In the genomic region with DNA sequence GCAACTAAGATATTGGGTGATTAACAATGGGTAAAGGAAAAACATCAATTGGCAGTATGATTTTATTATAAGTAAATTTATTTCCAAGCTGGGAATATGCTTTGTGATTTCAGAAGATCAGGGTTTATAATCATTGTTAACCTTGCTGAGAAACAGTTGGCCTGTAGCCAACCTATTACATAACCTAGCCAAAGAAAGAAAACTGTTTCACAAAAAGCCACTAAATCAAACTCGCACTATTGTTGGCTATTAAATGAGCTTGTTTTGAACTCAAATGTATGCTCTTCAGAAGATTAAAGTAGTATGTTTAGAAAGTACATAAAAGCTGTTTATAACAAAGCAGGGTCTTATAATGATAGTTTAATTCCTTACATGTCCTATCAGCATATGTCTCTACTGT, we compare ENCODE assay signal across 10 cellular contexts.
DNase-seq lines count a peak whose midpoint lies in the region; ATAC-seq and TF ChIP-seq lines count a peak whose summit lies in the region.
"Had no signal": no experiment of that assay in that cellular context is flagged by ENCODE, and none has a peak within 500 bp of the region (broad histone marks: within the 10 kb centered on the region; RNA-seq: fewer than 3 reads in every experiment).

No MANE protein-coding gene starts in this region.

- H3K36me3 ChIP-seq in prostate gland = no peaks in the 10 kb centered on the region

- no peak for TF ChIP-seq CTCF in cardiac fibroblast (IDR thresholded peaks at IDR 0.05; ENCODE audit: low read depth, low read length)
- no peak for TF ChIP-seq CTCF in prostate gland (IDR thresholded peaks at IDR 0.05)

- H3K4me1 ChIP-seq in prostate gland (replicated peaks) = no peaks in the 10 kb centered on the region

- no peaks in the 10 kb centered on the region for H3K27me3 ChIP-seq in prostate gland (replicated peaks; ENCODE audit: insufficient read depth)

- no peak overlapping the region for H3K27ac ChIP-seq in prostate gland
- H3K27ac ChIP-seq: 22Rv1 had no signal

- no peaks in the 10 kb centered on the region for H3K9me3 ChIP-seq in prostate gland

- ATAC-seq in HG03108 (IDR thresholded peaks at IDR 0.05; ENCODE audit: unreplicated experiment) = no peak

- intact Hi-C loops in prostate gland (cut with DNase I) = no loop called here

- H3K4me3 ChIP-seq in cardiac fibroblast (replicated peaks in 1 of 2; ENCODE audit: low read depth in 2 of 2, low read length in 2 of 2) (no peak overlapping the region), prostate gland (no peak overlapping the region)

- 0% methylated on average over 1 of the region's 1 CpG for WGBS in prostate gland

- no peak for TF ChIP-seq POLR2A in prostate gland (IDR thresholded peaks at IDR 0.05)

- DNase-seq in NCI-H1092 treated with DMSO at 0.1 percent for 48 hours (lab: John Stamatoyannopoulos, UW) (peak; percentile 39), NCI-H1092 (lab: John Stamatoyannopoulos, UW) (no peak), NCI-H2107 (lab: John Stamatoyannopoulos, UW) (peak; percentile 20), cardiac fibroblast (ENCODE audit: low read depth in 2 of 2) (peak; percentile 62 to 71), pulmonary artery endothelial cell (ENCODE audit: low read depth, low spot score) (peak; percentile 32), H4 (ENCODE audit: low spot score) (no peak), prostate gland (ENCODE audit: low spot score) (no peak)
- DNase-seq: natural killer cell had no signal

Comparison
In these comparisons a context has a peak if more than half of its experiments do, and no peak if none do; other contexts are left out.
1. DNase-seq: peak in NCI-H1092 treated with DMSO at 0.1 percent for 48 hours (single experiment), NCI-H2107 (single experiment), cardiac fibroblast (2 of 2) and pulmonary artery endothelial cell (single experiment); none in NCI-H1092 (single experiment), H4 (single experiment) and prostate gland (single experiment).